9 cellular contexts compared by ENCODE assay signal in genomic region chr9:130693101-130693425, GRCh38. TPM values are rescaled to one million over a fixed set of nuclear protein-coding genes. Genes with fewer than 3 reads are reported as not detected.
DNase-seq lines count a peak whose midpoint lies in the region; ATAC-seq and TF ChIP-seq lines count a peak whose summit lies in the region.
"Had no signal": no experiment of that assay in that cellular context is flagged by ENCODE, and none has a peak within 500 bp of the region (broad histone marks: within the 10 kb centered on the region; RNA-seq: fewer than 3 reads in every experiment).

No MANE protein-coding gene starts in this region.

- H3K9me3 Mint-ChIP-seq in activated T-cell treated with anti-CD3 and anti-CD28 coated beads, Interleukin-2, amount 50 U/mL, for 4 hours = no peaks in the 10 kb centered on the region
- H3K9me3 Mint-ChIP-seq in type B pancreatic cell = no peaks in the 10 kb centered on the region

- TF ChIP-seq CTCF in astrocyte of the cerebellum (IDR thresholded peaks at IDR 0.05; ENCODE audit: low read depth, low read length, missing control alignments) = no peak
- TF ChIP-seq CTCF in lung (IDR thresholded peaks at IDR 0.05; ENCODE audit: control extremely low read depth, extremely low read depth) = no peak
- no peak for TF ChIP-seq CTCF in type B pancreatic cell (conservative IDR thresholded peaks at IDR 0.05)

- H3K4me3 ChIP-seq in astrocyte of the cerebellum (ENCODE audit: low read depth, low read length) (peak overlapping the region; percentile 80), lung (peak overlapping the region; percentile 16)

- peaks cover 2 to 14% of the 10 kb centered on the region in 2 donors for H3K36me3 ChIP-seq in lung (ENCODE audit: control insufficient read depth in 2 of 2, insufficient read depth in 2 of 2, low read length in 2 of 2)

- no peaks in the 10 kb centered on the region for H3K27me3 ChIP-seq in lung (ENCODE audit: control insufficient read depth, insufficient read depth)

- H3K4me1 ChIP-seq in lung (ENCODE audit: control insufficient read depth in 2 of 2, insufficient read depth in 2 of 2, low read length in 2 of 2) = peaks cover 3 to 4% of the 10 kb centered on the region in 2 donors

- ATAC-seq in activated T-cell treated with anti-CD3 and anti-CD28 coated beads, Interleukin-2, amount 50 U/mL, for 4 hours = no peak
- no peak for ATAC-seq in lung (ENCODE audit: insufficient read depth, low FRiP score)

- H3K27me3 Mint-ChIP-seq in activated T-cell treated with anti-CD3 and anti-CD28 coated beads, Interleukin-2, amount 50 U/mL, for 4 hours (ENCODE audit: low read depth) = no peaks in the 10 kb centered on the region
- no peaks in the 10 kb centered on the region for H3K27me3 Mint-ChIP-seq in type B pancreatic cell

- in situ Hi-C loops in astrocyte of the cerebellum (cut with HindIII; ENCODE audit: low sequenced_read_pairs) = no loop called here
- in situ Hi-C loops in KBM-7 (cut with MboI; ENCODE audit: low pct_unique_long_range_greater_than_20kb, low sequenced_read_pairs) = no loop called here

- H3K36me3 Mint-ChIP-seq in activated T-cell treated with anti-CD3 and anti-CD28 coated beads, Interleukin-2, amount 50 U/mL, for 4 hours (ENCODE audit: insufficient read depth) = peaks cover 25% of the 10 kb centered on the region
- peaks cover 22% of the 10 kb centered on the region for H3K36me3 Mint-ChIP-seq in type B pancreatic cell

- peak overlapping the region; percentile 90 for H3K27ac Mint-ChIP-seq in type B pancreatic cell

- no peaks in the 10 kb centered on the region for H3K9me3 ChIP-seq in lung (ENCODE audit: control insufficient read depth in 2 of 2, insufficient read depth in 1 of 2, low read length in 1 of 2)

- peaks cover 37% of the 10 kb centered on the region for H3K4me1 Mint-ChIP-seq in activated T-cell treated with anti-CD3 and anti-CD28 coated beads, Interleukin-2, amount 50 U/mL, for 4 hours (ENCODE audit: low read depth)
- H3K4me1 Mint-ChIP-seq in type B pancreatic cell (ENCODE audit: unreplicated experiment) = peaks cover 23% of the 10 kb centered on the region

- peak overlapping the region in 1 of 2 donors; percentile 59 for H3K27ac ChIP-seq in lung (ENCODE audit: low read depth in 1 of 2, low read length in 1 of 2)

- H3K4me3 Mint-ChIP-seq in activated T-cell treated with anti-CD3 and anti-CD28 coated beads, Interleukin-2, amount 50 U/mL, for 4 hours = peak overlapping the region; percentile 100
- H3K4me3 Mint-ChIP-seq in type B pancreatic cell = peak overlapping the region; percentile 94

- DNase-seq in activated T-cell treated with anti-CD3 and anti-CD28 coated beads, Interleukin-2, amount 50 U/mL, for 4 hours = no peak
- DNase-seq in activated T-cell treated with anti-CD3 and anti-CD28 coated beads for 4 hours (no peak), astrocyte of the cerebellum (ENCODE audit: low read depth) (no peak), lung (ENCODE audit: low spot score) (no peak), type B pancreatic cell (ENCODE audit: extremely low spot score, unreplicated experiment) (no peak), KBM-7 (no peak), NCI-H2029 treated with DMSO at 0.1 percent for 48 hours (lab: John Stamatoyannopoulos, UW) (no peak), DMS 273 (lab: John Stamatoyannopoulos, UW; ENCODE audit: unreplicated experiment) (no peak)

- 4 to 6% methylated on average over 8 of the region's 8 CpGs for WGBS in lung, 2 donors

RNA-seq across cellular contexts. Expression of gene EXOSC2, which starts 0.5 kb away (rescaled TPM):
- 100 to 1,000 TPM; 112 to 116 (median 113) TPM for total RNA-seq in activated T-cell treated with anti-CD3 and anti-CD28 coated beads, Interleukin-2, amount 50 U/mL, for 4 hours
- total RNA-seq in lung = 10 to 100 TPM; 20.2 to 23.0 TPM
- polyA plus RNA-seq in lung = 10 to 100 TPM; 15.3 to 17.9 TPM
- 38.9 and 57.2 TPM in 2 replicates for total RNA-seq in type B pancreatic cell (ENCODE audit: low replicate concordance)

RNA-seq across cellular contexts. Expression of gene PRDM12, which starts 28.7 kb away (rescaled TPM):
- under 1 TPM; 0.08 to 0.18 (median 0.14) TPM for total RNA-seq in activated T-cell treated with anti-CD3 and anti-CD28 coated beads, Interleukin-2, amount 50 U/mL, for 4 hours
- total RNA-seq in lung (under 1 TPM in 1 of 2 donors, not detected in 1; 0.09 TPM), type B pancreatic cell (ENCODE audit: low replicate concordance) (0.34 and 0.50 TPM in 2 replicates)
- polyA plus RNA-seq in lung = under 1 TPM in 1 of 2 donors, not detected in 1; 0.05 TPM
- total RNA-seq: Daoy had no signal
